In genomic region chr12:121939190-121939589, GRCh38 we compare ENCODE assay signal across 2 cellular contexts.
TF ChIP-seq lines count a peak whose summit lies in the region.

No MANE protein-coding gene starts in this region.

TF ChIP-seq in SK-N-SH treated with all-trans-retinoic acid at 6 μM for 48 hours, 23 proteins besides CTCF, POLR2A, EP300 and RAD21 (continued from another document):
- TF ChIP-seq CREB5 (CRISPR knock-in tag; IDR thresholded peaks at IDR 0.05; ENCODE audit: low read depth) = 0 out of 2 replicates have a peak, but pooled peaks have one; percentile 12

TF ChIP-seq in SK-N-SH, 30 proteins besides CTCF, POLR2A, EP300 and RAD21 (continued from another document):
- no peak for TF ChIP-seq ZBTB33 (IDR thresholded peaks at IDR 0.05; ENCODE audit: borderline replicate concordance, low read depth)
